ENCODE assay signal across 20 cellular contexts in the genomic region with DNA sequence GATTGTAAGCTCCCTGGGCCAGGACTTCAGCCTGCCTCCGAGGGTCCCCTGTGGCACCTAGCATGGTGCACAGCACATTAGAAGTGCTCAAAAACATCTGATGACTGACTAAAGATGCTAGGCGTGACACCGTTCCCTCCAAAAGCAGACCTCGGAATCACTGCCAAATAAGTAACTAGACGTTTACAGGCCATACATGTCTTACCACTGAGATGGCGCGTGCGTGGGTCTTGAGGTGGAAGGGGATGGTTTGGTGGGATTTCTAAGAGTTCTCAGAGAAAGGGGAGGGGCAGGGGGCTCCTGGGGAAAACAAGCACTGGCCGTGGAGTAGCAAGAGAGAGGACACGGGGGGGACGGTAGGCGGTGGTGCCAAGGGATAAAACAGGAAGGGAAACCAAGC. TPM values are rescaled to one million over a fixed set of nuclear protein-coding genes. Genes with fewer than 3 reads are reported as not detected.
A peak's percentile ranks its signal among the peaks of the same experiment; 100 is the strongest.
DNase-seq lines count a peak whose midpoint lies in the region; ATAC-seq and TF ChIP-seq lines count a peak whose summit lies in the region.
"Had no signal": no experiment of that assay in that cellular context is flagged by ENCODE, and none has a peak within 500 bp of the region (broad histone marks: within the 10 kb centered on the region; RNA-seq: fewer than 3 reads in every experiment).

No MANE protein-coding gene starts in this region.

- WGBS in spleen, 5 donors, result 54 to 79% (median 69%) methylated on average over 12 of the region's 12 CpGs

- no peak for ATAC-seq in effector memory CD8-positive, alpha-beta T cell (replicated peaks)
- no peak for ATAC-seq in HG02763 (IDR thresholded peaks at IDR 0.05; ENCODE audit: unreplicated experiment)
- ATAC-seq: A549 had no signal

- peaks cover 0 to 7% (median 0%) of the 10 kb centered on the region in 6 donors for H3K4me1 ChIP-seq in spleen
- H3K4me1 ChIP-seq: A549 had no signal

- no peaks in the 10 kb centered on the region for H3K4me1 Mint-ChIP-seq in effector memory CD8-positive, alpha-beta T cell (ENCODE audit: low read depth in 2 of 2)
- H3K4me1 Mint-ChIP-seq: CD4-positive, alpha-beta memory T cell had no signal

- intact Hi-C loops in spleen (cut with DNase I; ENCODE audit: low total_unique reads), result no loop called here

- H3K36me3 Mint-ChIP-seq in effector memory CD8-positive, alpha-beta T cell (ENCODE audit: insufficient read depth), result no peaks in the 10 kb centered on the region
- H3K36me3 Mint-ChIP-seq: CD4-positive, alpha-beta memory T cell had no signal

- peak; percentile 20 for DNase-seq in D341Med (ENCODE audit: low spot score)
- DNase-seq in MV-4-11 (lab: John Stamatoyannopoulos, UW), result peak; percentile 9
- peak; percentile 5 for DNase-seq in iPS-NIHi7 (ENCODE audit: extremely low spot score)
- peak; percentile 24 for DNase-seq in spleen
- no peak for DNase-seq in effector memory CD8-positive, alpha-beta T cell
- no peak for DNase-seq in amniotic stem cell (lab: John Stamatoyannopoulos, UW)
- DNase-seq: Calu3; CD4-positive, alpha-beta memory T cell; DMS53; HFFc6; NCI-H1048; NCI-H1436; NCI-H1930; NCI-H526; PC-9 had no signal

- TF ChIP-seq POLR2A in spleen (IDR thresholded peaks at IDR 0.05), result no peak

- H3K27me3 ChIP-seq in spleen (replicated peaks in 1 of 7), result peaks cover 0 to 28% (median 13%) of the 10 kb centered on the region in 7 donors

- H3K36me3 ChIP-seq in spleen, result no peaks in the 10 kb centered on the region

- no peak overlapping the region for H3K27ac Mint-ChIP-seq in effector memory CD8-positive, alpha-beta T cell
- H3K27ac Mint-ChIP-seq: HFFc6 had no signal

- H3K9me3 ChIP-seq in spleen, result no peaks in the 10 kb centered on the region
- H3K9me3 ChIP-seq: A549 had no signal

- no peak overlapping the region for H3K27ac ChIP-seq in spleen
- H3K27ac ChIP-seq: A549, KMS-11, PC-9 had no signal

- H3K9me3 Mint-ChIP-seq in effector memory CD8-positive, alpha-beta T cell, result no peaks in the 10 kb centered on the region
- H3K9me3 Mint-ChIP-seq: CD4-positive, alpha-beta memory T cell; HFFc6 had no signal

- no peak for TF ChIP-seq CTCF in spleen (IDR thresholded peaks at IDR 0.05 in 8 of 11, conservative IDR thresholded peaks at IDR 0.05 in 3 of 11)

- H3K27me3 Mint-ChIP-seq in effector memory CD8-positive, alpha-beta T cell, result peaks cover 61 to 93% of the 10 kb centered on the region in 2 donors

- H3K4me3 Mint-ChIP-seq in effector memory CD8-positive, alpha-beta T cell, result no peak overlapping the region
- H3K4me3 Mint-ChIP-seq: CD4-positive, alpha-beta memory T cell; HFFc6 had no signal

- no peak overlapping the region for H3K4me3 ChIP-seq in spleen
- H3K4me3 ChIP-seq: A549, PC-9 had no signal

RNA-seq across cellular contexts. Expression of a gene that starts 12.4 kb away (rescaled TPM):
- total RNA-seq in spleen, result 10 to 100 TPM in 5 of 7 donors, 1 to 10 TPM in 2; 5.8 to 75.7 (median 15.2) TPM
- polyA plus RNA-seq in spleen, result 1 to 10 TPM in 2 of 3 donors, under 1 TPM in 1; 0.52 to 2.2 (median 2.0) TPM
- total RNA-seq: Calu3; CD4-positive, alpha-beta memory T cell; HFFc6; HT1080; PC-9 had no signal
- polyA plus RNA-seq: A549; BJ; CD4-positive, alpha-beta memory T cell had no signal

RNA-seq across cellular contexts. Expression of a gene that starts 29.9 kb away (rescaled TPM):
- total RNA-seq in spleen, result not detected
- polyA plus RNA-seq in spleen, result under 1 TPM; 0.02 to 0.10 (median 0.06) TPM
- total RNA-seq: Calu3; CD4-positive, alpha-beta memory T cell; HFFc6; PC-9 had no signal
- polyA plus RNA-seq: A549; CD4-positive, alpha-beta memory T cell had no signal

RNA-seq across cellular contexts. Expression of a gene that starts 49.3 kb away (rescaled TPM):
- 10 to 100 TPM; 11.5 to 17.1 (median 13.7) TPM for total RNA-seq in spleen
- polyA plus RNA-seq in spleen, result 10 to 100 TPM in 1 of 3 donors, 1 to 10 TPM in 2; 8.1 to 10.4 (median 9.5) TPM

Comparison
In these comparisons a context has a peak if more than half of its experiments do, and no peak if none do; other contexts are left out.
1. DNase-seq: peak in D341Med (single experiment), MV-4-11 (single experiment), iPS-NIHi7 (single experiment) and spleen (single experiment); none in effector memory CD8-positive, alpha-beta T cell (0 of 3) and amniotic stem cell (single experiment).